ENCODE assay signal across 26 cellular contexts in genomic region chr16:672371-672770, GRCh38. TPM values are rescaled to one million over a fixed set of nuclear protein-coding genes. Genes with fewer than 3 reads are reported as not detected.
"Had no signal": no experiment of that assay in that cellular context is flagged by ENCODE, and none has a peak within 500 bp of the region (broad histone marks: within the 10 kb centered on the region; RNA-seq: fewer than 3 reads in every experiment).

No MANE protein-coding gene starts in this region.

- H3K4me3 Mint-ChIP-seq: memory B cell; naive thymus-derived CD8-positive, alpha-beta T cell; neural progenitor cell; stimulated activated naive B cell treated with anti-CD40 and anti-IgM and Interleukin-4, amounts not matched to agents 10 μg/mL and 1 μg/mL and 100 μg/mL, for 72 hours had no signal

- H3K4me1 Mint-ChIP-seq: nephron had no signal

- H3K4me2 ChIP-seq: hepatocyte, neural progenitor cell had no signal

- DNase-seq: islet precursor cell; left ventricle myocardium inferior; naive thymus-derived CD8-positive, alpha-beta T cell; ovary; stimulated activated CD4-positive, alpha-beta T cell treated with anti-CD3 and anti-CD28 coated beads, Interleukin-12 subunit alpha, Interleukin-12 subunit beta, amount 100 ng/mL, for 4 hours; stimulated activated CD4-positive, alpha-beta T cell treated with anti-CD3 and anti-CD28 coated beads, Interleukin-15, amount 100 ng/mL, for 24 hours; stimulated activated CD4-positive, alpha-beta T cell treated with anti-CD3 and anti-CD28 coated beads, Interleukin-2, amount 100 ng/mL, for 24 hours; stimulated activated CD4-positive, alpha-beta T cell treated with anti-CD3 and anti-CD28 coated beads, Interleukin-4, amount 100 ng/mL, for 1 hour; stimulated activated naive B cell treated with anti-CD40 and anti-IgM and Interleukin-4, amounts not matched to agents 10 μg/mL and 1 μg/mL and 100 μg/mL, for 72 hours; stimulated activated naive CD8-positive, alpha-beta T cell treated with anti-CD3 and anti-CD28 coated beads, Interleukin-15, Interleukin-2, amounts not matched to agents 100 U/mL and 50 U/mL, for 24 hours; stomach; testis; thyroid gland; transverse colon had no signal

- H3K27me3 ChIP-seq: hepatocyte, ovary, right atrium auricular region, testis, thyroid gland, transverse colon, upper lobe of left lung, vagina had no signal

- H3K36me3 Mint-ChIP-seq: neural progenitor cell had no signal

- H3K36me3 ChIP-seq: neural progenitor cell, ovary had no signal

- H3K9me3 ChIP-seq: left ventricle myocardium inferior, neutrophil, ovary, right atrium auricular region, stomach, testis, thyroid gland, transverse colon, upper lobe of left lung, vagina had no signal

- H3K27ac ChIP-seq: hepatocyte, left ventricle myocardium inferior, neural progenitor cell, neutrophil, ovary, right atrium auricular region, skin epidermis, stomach, testis, thyroid gland, transverse colon, upper lobe of left lung, vagina had no signal

- H3K27ac Mint-ChIP-seq: memory B cell; naive thymus-derived CD8-positive, alpha-beta T cell; nephron; neural progenitor cell; progenitor cell of endocrine pancreas; stimulated activated naive B cell treated with anti-CD40 and anti-IgM and Interleukin-4, amounts not matched to agents 10 μg/mL and 1 μg/mL and 100 μg/mL, for 72 hours had no signal

- H2AFZ ChIP-seq: hepatocyte, neural progenitor cell had no signal

- H3K4me3 ChIP-seq: hepatocyte, left ventricle myocardium inferior, lung, neural progenitor cell, ovary, right atrium auricular region, skin epidermis, stomach, testis, thyroid gland, transverse colon, upper lobe of left lung, vagina had no signal

- ATAC-seq: naive thymus-derived CD8-positive, alpha-beta T cell; sciatic nerve; stimulated activated naive B cell treated with anti-CD40 and anti-IgM and Interleukin-4, amounts not matched to agents 10 μg/mL and 1 μg/mL and 100 μg/mL, for 72 hours; stimulated activated naive CD8-positive, alpha-beta T cell treated with anti-CD3 and anti-CD28 coated beads, Interleukin-15, Interleukin-2, amounts not matched to agents 100 U/mL and 50 U/mL, for 24 hours had no signal

- H3K9ac ChIP-seq: neural progenitor cell had no signal

- H3K9me3 Mint-ChIP-seq: memory B cell; naive thymus-derived CD8-positive, alpha-beta T cell; nephron; neural progenitor cell; stimulated activated naive B cell treated with anti-CD40 and anti-IgM and Interleukin-4, amounts not matched to agents 10 μg/mL and 1 μg/mL and 100 μg/mL, for 72 hours had no signal

RNA-seq across cellular contexts. Expression of gene RHBDL1, which starts 3.1 kb away (rescaled TPM):
- polyA plus RNA-seq: naive thymus-derived CD8-positive, alpha-beta T cell had no signal
